ENCODE assay signal across 2 cellular contexts in the genomic region with DNA sequence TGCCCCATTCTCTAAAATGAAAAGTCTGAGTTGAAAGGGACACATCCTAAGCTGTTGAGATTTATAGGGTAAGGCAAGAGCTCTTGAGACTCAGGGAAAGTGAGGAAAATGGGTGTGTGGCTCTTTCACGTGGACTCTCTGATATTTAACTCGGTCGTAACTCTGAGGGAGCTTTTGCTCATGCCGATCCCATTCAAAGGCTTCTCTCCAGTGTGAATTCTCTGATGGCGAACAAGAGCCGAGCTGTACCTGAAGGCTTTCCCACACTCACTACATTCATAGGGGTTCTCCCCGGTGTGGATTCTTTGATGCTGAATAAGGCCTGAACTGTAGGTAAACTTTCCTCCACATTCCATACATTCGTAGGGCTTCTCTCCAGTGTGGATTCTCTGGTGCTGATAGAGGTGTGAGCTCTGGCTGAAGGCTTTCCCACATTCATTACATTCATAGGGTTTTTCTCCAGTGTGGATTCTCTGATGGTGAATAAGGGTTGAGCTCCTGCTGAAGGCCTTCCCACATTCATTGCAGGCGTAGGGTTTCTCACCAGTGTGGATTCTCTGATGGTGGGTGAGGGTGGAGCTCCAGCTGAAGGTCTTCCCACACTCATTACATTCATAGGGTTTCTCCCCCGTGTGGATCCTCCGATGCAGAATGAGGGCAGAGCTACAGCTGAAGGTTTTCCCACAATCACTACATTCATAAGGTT.
TF ChIP-seq lines count a peak whose summit lies in the region.

No MANE protein-coding gene starts in this region.

TF ChIP-seq in GM23338, 12 proteins besides CTCF, POLR2A, EP300 and RAD21 (continued from another document):
- TF ChIP-seq, protein P1, sequence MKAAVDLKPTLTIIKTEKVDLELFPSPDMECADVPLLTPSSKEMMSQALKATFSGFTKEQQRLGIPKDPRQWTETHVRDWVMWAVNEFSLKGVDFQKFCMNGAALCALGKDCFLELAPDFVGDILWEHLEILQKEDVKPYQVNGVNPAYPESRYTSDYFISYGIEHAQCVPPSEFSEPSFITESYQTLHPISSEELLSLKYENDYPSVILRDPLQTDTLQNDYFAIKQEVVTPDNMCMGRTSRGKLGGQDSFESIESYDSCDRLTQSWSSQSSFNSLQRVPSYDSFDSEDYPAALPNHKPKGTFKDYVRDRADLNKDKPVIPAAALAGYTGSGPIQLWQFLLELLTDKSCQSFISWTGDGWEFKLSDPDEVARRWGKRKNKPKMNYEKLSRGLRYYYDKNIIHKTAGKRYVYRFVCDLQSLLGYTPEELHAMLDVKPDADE (IDR thresholded peaks at IDR 0.05), result no peak
- TF ChIP-seq EZH2phosphoT487 (IDR thresholded peaks at IDR 0.05; ENCODE audit: unreplicated experiment), result no peak

TF ChIP-seq in K562, 482 proteins besides CTCF, POLR2A, EP300 and RAD21 (continued from another document and continues in another):
- TF ChIP-seq POLR2B (IDR thresholded peaks at IDR 0.05; ENCODE audit: low read depth, partially characterized antibody) (peak; percentile 61), ERF (CRISPR knock-in tag; IDR thresholded peaks at IDR 0.05) (no peak), LEF1 (IDR thresholded peaks at IDR 0.05) (0 out of 2 replicates have a peak, but pooled peaks have one; percentile 39), KDM1A (IDR thresholded peaks at IDR 0.05) (peak in 1 of 2 experiments; percentile 12; a peak in 1 of 4 replicates), NFRKB (IDR thresholded peaks at IDR 0.05; ENCODE audit: low read depth) (peak; percentile 85; the same call in 1 of the 2 replicates), MIER1 (IDR thresholded peaks at IDR 0.05; ENCODE audit: low read depth) (0 out of 2 replicates have a peak, but pooled peaks have one; percentile 22), ADNP (tag; IDR thresholded peaks at IDR 0.05) (0 out of 2 replicates have a peak, but pooled peaks have one; percentile 43), XRCC3 (IDR thresholded peaks at IDR 0.05) (peak; percentile 97), ZNF764 (CRISPR knock-in tag; IDR thresholded peaks at IDR 0.05; ENCODE audit: low read depth) (no peak), ZKSCAN3 (CRISPR knock-in tag; IDR thresholded peaks at IDR 0.05) (no peak), PTBP1 (IDR thresholded peaks at IDR 0.05; ENCODE audit: low read depth, low read length) (0 out of 2 replicates have a peak, but pooled peaks have one; percentile 70), MTA1 (IDR thresholded peaks at IDR 0.05; ENCODE audit: borderline replicate concordance) (0 out of 2 replicates have a peak, but pooled peaks have one; percentile 26), MYBL2 (IDR thresholded peaks at IDR 0.05; ENCODE audit: low read depth) (no peak), MYBL2 (CRISPR knock-in tag; IDR thresholded peaks at IDR 0.05; ENCODE audit: borderline replicate concordance) (no peak), SOX6 (IDR thresholded peaks at IDR 0.05) (peak; percentile 79), ZEB2 (IDR thresholded peaks at IDR 0.05) (peak; percentile 80), GTF2F1 (IDR thresholded peaks at IDR 0.05; ENCODE audit: low read depth, low read length) (0 out of 2 replicates have a peak, but pooled peaks have one; percentile 42), PYGO2 (tag; IDR thresholded peaks at IDR 0.05) (0 out of 2 replicates have a peak, but pooled peaks have one; percentile 41), TRIM24 (IDR thresholded peaks at IDR 0.05) (peak in 1 of 2 experiments; percentile 85; a peak in 2 of 4 replicates), JUN (IDR thresholded peaks at IDR 0.05; ENCODE audit: borderline replicate concordance, low read depth, low read length) (peak; percentile 35; the same call in 1 of the 2 replicates), JUN (CRISPR knock-in tag; IDR thresholded peaks at IDR 0.05; ENCODE audit: borderline replicate concordance) (no peak), CBX5 (IDR thresholded peaks at IDR 0.05; ENCODE audit: borderline replicate concordance, low read depth) (peak; percentile 92; the same call in 1 of the 2 replicates), KDM2B (CRISPR knock-in tag; IDR thresholded peaks at IDR 0.05) (no peak), CBX1 (IDR thresholded peaks at IDR 0.05; ENCODE audit: low read depth) (peak; percentile 85; the same call in 1 of the 2 replicates), ZNF253 (CRISPR knock-in tag; conservative IDR thresholded peaks at IDR 0.05) (no peak), ASH1L (IDR thresholded peaks at IDR 0.05; ENCODE audit: borderline replicate concordance, low read depth, partially characterized antibody) (no peak)
- TF ChIP-seq, protein P2, sequence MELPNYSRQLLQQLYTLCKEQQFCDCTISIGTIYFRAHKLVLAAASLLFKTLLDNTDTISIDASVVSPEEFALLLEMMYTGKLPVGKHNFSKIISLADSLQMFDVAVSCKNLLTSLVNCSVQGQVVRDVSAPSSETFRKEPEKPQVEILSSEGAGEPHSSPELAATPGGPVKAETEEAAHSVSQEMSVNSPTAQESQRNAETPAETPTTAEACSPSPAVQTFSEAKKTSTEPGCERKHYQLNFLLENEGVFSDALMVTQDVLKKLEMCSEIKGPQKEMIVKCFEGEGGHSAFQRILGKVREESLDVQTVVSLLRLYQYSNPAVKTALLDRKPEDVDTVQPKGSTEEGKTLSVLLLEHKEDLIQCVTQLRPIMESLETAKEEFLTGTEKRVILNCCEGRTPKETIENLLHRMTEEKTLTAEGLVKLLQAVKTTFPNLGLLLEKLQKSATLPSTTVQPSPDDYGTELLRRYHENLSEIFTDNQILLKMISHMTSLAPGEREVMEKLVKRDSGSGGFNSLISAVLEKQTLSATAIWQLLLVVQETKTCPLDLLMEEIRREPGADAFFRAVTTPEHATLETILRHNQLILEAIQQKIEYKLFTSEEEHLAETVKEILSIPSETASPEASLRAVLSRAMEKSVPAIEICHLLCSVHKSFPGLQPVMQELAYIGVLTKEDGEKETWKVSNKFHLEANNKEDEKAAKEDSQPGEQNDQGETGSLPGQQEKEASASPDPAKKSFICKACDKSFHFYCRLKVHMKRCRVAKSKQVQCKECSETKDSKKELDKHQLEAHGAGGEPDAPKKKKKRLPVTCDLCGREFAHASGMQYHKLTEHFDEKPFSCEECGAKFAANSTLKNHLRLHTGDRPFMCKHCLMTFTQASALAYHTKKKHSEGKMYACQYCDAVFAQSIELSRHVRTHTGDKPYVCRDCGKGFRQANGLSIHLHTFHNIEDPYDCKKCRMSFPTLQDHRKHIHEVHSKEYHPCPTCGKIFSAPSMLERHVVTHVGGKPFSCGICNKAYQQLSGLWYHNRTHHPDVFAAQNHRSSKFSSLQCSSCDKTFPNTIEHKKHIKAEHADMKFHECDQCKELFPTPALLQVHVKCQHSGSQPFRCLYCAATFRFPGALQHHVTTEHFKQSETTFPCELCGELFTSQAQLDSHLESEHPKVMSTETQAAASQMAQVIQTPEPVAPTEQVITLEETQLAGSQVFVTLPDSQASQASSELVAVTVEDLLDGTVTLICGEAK (IDR thresholded peaks at IDR 0.05), result peak; percentile 58; the same call in 1 of the 2 replicates
- TF ChIP-seq, protein P2 (CRISPR knock-in tag; IDR thresholded peaks at IDR 0.05), result no peak
- TF ChIP-seq, protein P3, sequence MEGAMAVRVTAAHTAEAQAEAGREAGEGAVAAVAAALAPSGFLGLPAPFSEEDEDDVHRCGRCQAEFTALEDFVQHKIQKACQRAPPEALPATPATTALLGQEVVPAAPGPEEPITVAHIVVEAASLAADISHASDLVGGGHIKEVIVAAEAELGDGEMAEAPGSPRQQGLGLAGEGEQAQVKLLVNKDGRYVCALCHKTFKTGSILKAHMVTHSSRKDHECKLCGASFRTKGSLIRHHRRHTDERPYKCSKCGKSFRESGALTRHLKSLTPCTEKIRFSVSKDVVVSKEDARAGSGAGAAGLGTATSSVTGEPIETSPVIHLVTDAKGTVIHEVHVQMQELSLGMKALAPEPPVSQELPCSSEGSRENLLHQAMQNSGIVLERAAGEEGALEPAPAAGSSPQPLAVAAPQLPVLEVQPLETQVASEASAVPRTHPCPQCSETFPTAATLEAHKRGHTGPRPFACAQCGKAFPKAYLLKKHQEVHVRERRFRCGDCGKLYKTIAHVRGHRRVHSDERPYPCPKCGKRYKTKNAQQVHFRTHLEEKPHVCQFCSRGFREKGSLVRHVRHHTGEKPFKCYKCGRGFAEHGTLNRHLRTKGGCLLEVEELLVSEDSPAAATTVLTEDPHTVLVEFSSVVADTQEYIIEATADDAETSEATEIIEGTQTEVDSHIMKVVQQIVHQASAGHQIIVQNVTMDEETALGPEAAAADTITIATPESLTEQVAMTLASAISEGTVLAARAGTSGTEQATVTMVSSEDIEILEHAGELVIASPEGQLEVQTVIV (CRISPR knock-in tag; IDR thresholded peaks at IDR 0.05; ENCODE audit: borderline replicate concordance), result no peak
- TF ChIP-seq, protein P4, sequence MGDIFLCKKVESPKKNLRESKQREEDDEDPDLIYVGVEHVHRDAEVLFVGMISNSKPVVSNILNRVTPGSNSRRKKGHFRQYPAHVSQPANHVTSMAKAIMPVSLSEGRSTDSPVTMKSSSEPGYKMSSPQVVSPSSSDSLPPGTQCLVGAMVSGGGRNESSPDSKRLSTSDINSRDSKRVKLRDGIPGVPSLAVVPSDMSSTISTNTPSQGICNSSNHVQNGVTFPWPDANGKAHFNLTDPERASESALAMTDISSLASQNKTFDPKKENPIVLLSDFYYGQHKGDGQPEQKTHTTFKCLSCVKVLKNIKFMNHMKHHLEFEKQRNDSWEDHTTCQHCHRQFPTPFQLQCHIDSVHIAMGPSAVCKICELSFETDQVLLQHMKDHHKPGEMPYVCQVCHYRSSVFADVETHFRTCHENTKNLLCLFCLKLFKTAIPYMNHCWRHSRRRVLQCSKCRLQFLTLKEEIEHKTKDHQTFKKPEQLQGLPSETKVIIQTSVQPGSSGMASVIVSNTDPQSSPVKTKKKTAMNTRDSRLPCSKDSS (IDR thresholded peaks at IDR 0.05; ENCODE audit: low read depth, partially characterized antibody), result peak; percentile 99
- TF ChIP-seq, protein P5, sequence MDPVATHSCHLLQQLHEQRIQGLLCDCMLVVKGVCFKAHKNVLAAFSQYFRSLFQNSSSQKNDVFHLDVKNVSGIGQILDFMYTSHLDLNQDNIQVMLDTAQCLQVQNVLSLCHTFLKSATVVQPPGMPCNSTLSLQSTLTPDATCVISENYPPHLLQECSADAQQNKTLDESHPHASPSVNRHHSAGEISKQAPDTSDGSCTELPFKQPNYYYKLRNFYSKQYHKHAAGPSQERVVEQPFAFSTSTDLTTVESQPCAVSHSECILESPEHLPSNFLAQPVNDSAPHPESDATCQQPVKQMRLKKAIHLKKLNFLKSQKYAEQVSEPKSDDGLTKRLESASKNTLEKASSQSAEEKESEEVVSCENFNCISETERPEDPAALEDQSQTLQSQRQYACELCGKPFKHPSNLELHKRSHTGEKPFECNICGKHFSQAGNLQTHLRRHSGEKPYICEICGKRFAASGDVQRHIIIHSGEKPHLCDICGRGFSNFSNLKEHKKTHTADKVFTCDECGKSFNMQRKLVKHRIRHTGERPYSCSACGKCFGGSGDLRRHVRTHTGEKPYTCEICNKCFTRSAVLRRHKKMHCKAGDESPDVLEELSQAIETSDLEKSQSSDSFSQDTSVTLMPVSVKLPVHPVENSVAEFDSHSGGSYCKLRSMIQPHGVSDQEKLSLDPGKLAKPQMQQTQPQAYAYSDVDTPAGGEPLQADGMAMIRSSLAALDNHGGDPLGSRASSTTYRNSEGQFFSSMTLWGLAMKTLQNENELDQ (CRISPR knock-in tag; IDR thresholded peaks at IDR 0.05; ENCODE audit: borderline replicate concordance), result no peak
- TF ChIP-seq, protein P6, sequence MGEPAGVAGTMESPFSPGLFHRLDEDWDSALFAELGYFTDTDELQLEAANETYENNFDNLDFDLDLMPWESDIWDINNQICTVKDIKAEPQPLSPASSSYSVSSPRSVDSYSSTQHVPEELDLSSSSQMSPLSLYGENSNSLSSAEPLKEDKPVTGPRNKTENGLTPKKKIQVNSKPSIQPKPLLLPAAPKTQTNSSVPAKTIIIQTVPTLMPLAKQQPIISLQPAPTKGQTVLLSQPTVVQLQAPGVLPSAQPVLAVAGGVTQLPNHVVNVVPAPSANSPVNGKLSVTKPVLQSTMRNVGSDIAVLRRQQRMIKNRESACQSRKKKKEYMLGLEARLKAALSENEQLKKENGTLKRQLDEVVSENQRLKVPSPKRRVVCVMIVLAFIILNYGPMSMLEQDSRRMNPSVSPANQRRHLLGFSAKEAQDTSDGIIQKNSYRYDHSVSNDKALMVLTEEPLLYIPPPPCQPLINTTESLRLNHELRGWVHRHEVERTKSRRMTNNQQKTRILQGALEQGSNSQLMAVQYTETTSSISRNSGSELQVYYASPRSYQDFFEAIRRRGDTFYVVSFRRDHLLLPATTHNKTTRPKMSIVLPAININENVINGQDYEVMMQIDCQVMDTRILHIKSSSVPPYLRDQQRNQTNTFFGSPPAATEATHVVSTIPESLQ (CRISPR knock-in tag; IDR thresholded peaks at IDR 0.05), result no peak
- TF ChIP-seq, protein P7, sequence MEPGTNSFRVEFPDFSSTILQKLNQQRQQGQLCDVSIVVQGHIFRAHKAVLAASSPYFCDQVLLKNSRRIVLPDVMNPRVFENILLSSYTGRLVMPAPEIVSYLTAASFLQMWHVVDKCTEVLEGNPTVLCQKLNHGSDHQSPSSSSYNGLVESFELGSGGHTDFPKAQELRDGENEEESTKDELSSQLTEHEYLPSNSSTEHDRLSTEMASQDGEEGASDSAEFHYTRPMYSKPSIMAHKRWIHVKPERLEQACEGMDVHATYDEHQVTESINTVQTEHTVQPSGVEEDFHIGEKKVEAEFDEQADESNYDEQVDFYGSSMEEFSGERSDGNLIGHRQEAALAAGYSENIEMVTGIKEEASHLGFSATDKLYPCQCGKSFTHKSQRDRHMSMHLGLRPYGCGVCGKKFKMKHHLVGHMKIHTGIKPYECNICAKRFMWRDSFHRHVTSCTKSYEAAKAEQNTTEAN (CRISPR knock-in tag; IDR thresholded peaks at IDR 0.05), result no peak
